ENCODE assay signal across 15 cellular contexts in genomic region chr11:80958966-80959365, GRCh38.
DNase-seq lines count a peak whose midpoint lies in the region; ATAC-seq and TF ChIP-seq lines count a peak whose summit lies in the region.
"Had no signal": no experiment of that assay in that cellular context is flagged by ENCODE, and none has a peak within 500 bp of the region (broad histone marks: within the 10 kb centered on the region; RNA-seq: fewer than 3 reads in every experiment).

No MANE protein-coding gene starts in this region.

- H4K20me1 ChIP-seq in PC-3 (ENCODE audit: low read length), result no peaks in the 10 kb centered on the region

- H2BK15ac ChIP-seq in neuronal stem cell (ENCODE audit: low read length), result no peak overlapping the region

- ATAC-seq in PC-3 (no peak), HG03097 (IDR thresholded peaks at IDR 0.05; ENCODE audit: low FRiP score, unreplicated experiment) (no peak), HG03045 (IDR thresholded peaks at IDR 0.05; ENCODE audit: unreplicated experiment) (no peak)

- intact Hi-C loops in PC-3 (cut with micrococcal nuclease), result no loop called here

- H3K4me3 ChIP-seq in AG10803 (ENCODE audit: low read length) (no peak overlapping the region), PC-3 (ENCODE audit: low read length) (no peak overlapping the region), neuronal stem cell (ENCODE audit: low read length in 2 of 2) (no peak overlapping the region), coronary artery (no peak overlapping the region)

- H3K4me1 ChIP-seq in PC-3 (ENCODE audit: insufficient read depth, low read length) (peaks cover 23% of the 10 kb centered on the region; the same call in 1 of the 2 replicates), neuronal stem cell (ENCODE audit: control insufficient read depth in 2 of 2, insufficient read depth in 1 of 2, low read depth in 1 of 2, low read length in 2 of 2) (peaks cover 0 to 15% of the 10 kb centered on the region in 2 donors)

- no peak overlapping the region for H2BK120ac ChIP-seq in neuronal stem cell (ENCODE audit: low read depth, low read length)

- H2AFZ ChIP-seq in PC-3 (ENCODE audit: low read length) (no peak overlapping the region), neuronal stem cell (ENCODE audit: low read length) (peak overlapping the region; percentile 51)

- H2BK5ac ChIP-seq in neuronal stem cell (ENCODE audit: low read length), result no peak overlapping the region

- H3K14ac ChIP-seq in neuronal stem cell (ENCODE audit: low read length), result no peak overlapping the region

- H3K79me1 ChIP-seq in neuronal stem cell (ENCODE audit: low read depth, low read length), result no peaks in the 10 kb centered on the region

- H2AK5ac ChIP-seq in neuronal stem cell (ENCODE audit: low read depth, low read length), result no peak overlapping the region

- H3F3A ChIP-seq in PC-3 (ENCODE audit: low read length, unreplicated experiment), result no peaks in the 10 kb centered on the region

- CTCF ChIA-PET in PC-3 (lab: Charles Lee), result no interaction called here

- peak; percentile 25 for DNase-seq in AG10803 (ENCODE audit: low read depth)
- DNase-seq in PC-3, result no peak
- DNase-seq in epithelial cell of prostate (ENCODE audit: low read depth, low spot score), result no peak
- DNase-seq in neuronal stem cell (ENCODE audit: low spot score), result no peak
- DNase-seq in coronary artery (ENCODE audit: low spot score), result no peak
- DNase-seq: CD4-positive, alpha-beta T cell; COR-L47; DMS79; MV-4-11; NCI-H1105 treated with DMSO at 0.1 percent for 48 hours; NCI-H2029 treated with DMSO at 0.1 percent for 48 hours; NCI-H524; Right ventricle myocardium superior had no signal

- H3K9me3 ChIP-seq in PC-3 (ENCODE audit: low read length) (no peaks in the 10 kb centered on the region; the same call in 1 of the 2 replicates), neuronal stem cell (replicated peaks in 1 of 2; ENCODE audit: control insufficient read depth in 2 of 2, insufficient read depth in 1 of 2, low read depth in 1 of 2, low read length in 2 of 2) (no peaks in the 10 kb centered on the region)

- H3K79me2 ChIP-seq in PC-3 (ENCODE audit: low read length), result no peaks in the 10 kb centered on the region

- H2BK12ac ChIP-seq in neuronal stem cell (ENCODE audit: low read length), result no peak overlapping the region

- POLR2A ChIA-PET in PC-3 (lab: Charles Lee; ENCODE audit: unreplicated experiment), result no interaction called here

- H4K91ac ChIP-seq in neuronal stem cell (ENCODE audit: low read depth, low read length, poor library complexity), result no peak overlapping the region

- H3K27ac ChIP-seq in PC-3 (ENCODE audit: low read length) (peak overlapping the region; percentile 53), epithelial cell of prostate (peak overlapping the region; percentile 79), neuronal stem cell (replicated peaks; ENCODE audit: low read length) (no peak overlapping the region), coronary artery (no peak overlapping the region)

- no CpG with 5 or more reads among the region's 4 CpGs for WGBS in neuronal stem cell (ENCODE audit: extremely low coverage in 2 of 2, insufficient read length in 2 of 2, insufficient replicate concordance in 1 of 2), 2 donors

- H3K36me3 ChIP-seq in PC-3 (ENCODE audit: low read depth, low read length) (no peaks in the 10 kb centered on the region), neuronal stem cell (replicated peaks in 1 of 2; ENCODE audit: control insufficient read depth in 2 of 2, insufficient read depth in 2 of 2, low read length in 2 of 2) (no peaks in the 10 kb centered on the region)

- TF ChIP-seq CTCF in AG10803 (conservative IDR thresholded peaks at IDR 0.05; ENCODE audit: low read length), result no peak
- no peak for TF ChIP-seq CTCF in PC-3 (conservative IDR thresholded peaks at IDR 0.05; ENCODE audit: low read depth, low read length)
- no peak for TF ChIP-seq CTCF in coronary artery (IDR thresholded peaks at IDR 0.05)

- H3K4me2 ChIP-seq in PC-3 (ENCODE audit: low read length) (no peak overlapping the region), neuronal stem cell (ENCODE audit: insufficient read depth, low read length, poor library complexity, severe bottlenecking) (no peak overlapping the region)

- no TSS peak for BruUV-seq in PC-3 (replicated peaks; lab: Mats Ljungman, UMichigan)

- no peak overlapping the region for H3K4ac ChIP-seq in neuronal stem cell (ENCODE audit: low read length)

- no peaks in the 10 kb centered on the region for H3K27me3 ChIP-seq in PC-3 (ENCODE audit: low read length)
- H3K27me3 ChIP-seq in neuronal stem cell (ENCODE audit: control insufficient read depth in 3 of 3, insufficient read depth in 3 of 3, low read depth in 1 of 3, low read length in 3 of 3), result no peaks in the 10 kb centered on the region

- no peak overlapping the region; the same call in 1 of the 2 replicates for H3K9ac ChIP-seq in PC-3 (ENCODE audit: low read length)
- H3K9ac ChIP-seq in neuronal stem cell (ENCODE audit: low read depth, low read length, poor library complexity), result no peak overlapping the region

- no peaks in the 10 kb centered on the region for H3K9me2 ChIP-seq in PC-3 (replicated peaks; ENCODE audit: low read length)

- no peak overlapping the region for H3K23ac ChIP-seq in neuronal stem cell (ENCODE audit: low read depth, low read length, poor library complexity)

- H3K18ac ChIP-seq in neuronal stem cell (ENCODE audit: low read length), result no peak overlapping the region

- no peak overlapping the region for H4K8ac ChIP-seq in neuronal stem cell (ENCODE audit: low read depth, low read length)

Comparison
In these comparisons a context has a peak if more than half of its experiments do, and no peak if none do; other contexts are left out.
1. H3K27ac ChIP-seq: peak in PC-3 (single experiment) and epithelial cell of prostate (single experiment); none in neuronal stem cell (single experiment) and coronary artery (0 of 2).